1 cellular context compared by ENCODE assay signal in the genomic region with DNA sequence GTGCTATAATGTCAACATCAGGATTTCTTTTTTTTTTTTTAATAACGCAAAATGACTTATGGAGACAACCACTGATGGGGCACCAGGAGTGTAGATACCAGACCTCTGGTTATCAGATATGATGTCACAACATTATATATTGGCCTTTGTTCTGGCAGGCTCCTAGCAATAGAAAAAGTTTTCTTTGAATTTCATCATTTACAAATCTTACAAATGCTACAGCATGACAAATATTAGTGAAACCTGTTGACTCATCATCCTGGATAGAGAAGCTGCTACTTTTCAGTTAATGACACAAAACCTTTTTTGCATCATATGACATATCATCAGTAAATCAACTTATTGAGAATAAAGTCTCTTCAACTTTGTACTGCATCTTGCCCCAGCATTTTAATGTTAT.
TF ChIP-seq lines count a peak whose summit lies in the region.

No MANE protein-coding gene starts in this region.

TF ChIP-seq in K562, 482 proteins besides CTCF, POLR2A, EP300 and RAD21 (continued from another document and continues in another):
- TF ChIP-seq, protein P1, sequence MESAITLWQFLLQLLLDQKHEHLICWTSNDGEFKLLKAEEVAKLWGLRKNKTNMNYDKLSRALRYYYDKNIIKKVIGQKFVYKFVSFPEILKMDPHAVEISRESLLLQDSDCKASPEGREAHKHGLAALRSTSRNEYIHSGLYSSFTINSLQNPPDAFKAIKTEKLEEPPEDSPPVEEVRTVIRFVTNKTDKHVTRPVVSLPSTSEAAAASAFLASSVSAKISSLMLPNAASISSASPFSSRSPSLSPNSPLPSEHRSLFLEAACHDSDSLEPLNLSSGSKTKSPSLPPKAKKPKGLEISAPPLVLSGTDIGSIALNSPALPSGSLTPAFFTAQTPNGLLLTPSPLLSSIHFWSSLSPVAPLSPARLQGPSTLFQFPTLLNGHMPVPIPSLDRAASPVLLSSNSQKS (CRISPR knock-in tag; IDR thresholded peaks at IDR 0.05), result no peak
- TF ChIP-seq ZNF408 (CRISPR knock-in tag; IDR thresholded peaks at IDR 0.05; ENCODE audit: low read depth), result no peak
- TF ChIP-seq MEIS2 (IDR thresholded peaks at IDR 0.05; ENCODE audit: partially characterized antibody), result peak; percentile 65
- no peak for TF ChIP-seq MECOM (CRISPR knock-in tag; IDR thresholded peaks at IDR 0.05)
- no peak for TF ChIP-seq MYC (IDR thresholded peaks at IDR 0.05; ENCODE audit: low read depth, low read length)
- no peak for TF ChIP-seq MYC (CRISPR knock-in tag; IDR thresholded peaks at IDR 0.05; ENCODE audit: borderline replicate concordance, low read depth)
- no peak for TF ChIP-seq ZNF165 (CRISPR knock-in tag; IDR thresholded peaks at IDR 0.05; ENCODE audit: borderline replicate concordance)
- TF ChIP-seq SAFB2 (IDR thresholded peaks at IDR 0.05; ENCODE audit: borderline replicate concordance, low read depth, low read length, severe bottlenecking), result no peak
- TF ChIP-seq CBFB (CRISPR knock-in tag; IDR thresholded peaks at IDR 0.05), result no peak
- TF ChIP-seq, protein P2, sequence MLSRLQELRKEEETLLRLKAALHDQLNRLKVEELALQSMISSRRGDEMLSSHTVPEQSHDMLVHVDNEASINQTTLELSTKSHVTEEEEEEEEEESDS (CRISPR knock-in tag; IDR thresholded peaks at IDR 0.05), result no peak
- no peak for TF ChIP-seq ZNF121 (CRISPR knock-in tag; conservative IDR thresholded peaks at IDR 0.05)
- TF ChIP-seq, protein P3, sequence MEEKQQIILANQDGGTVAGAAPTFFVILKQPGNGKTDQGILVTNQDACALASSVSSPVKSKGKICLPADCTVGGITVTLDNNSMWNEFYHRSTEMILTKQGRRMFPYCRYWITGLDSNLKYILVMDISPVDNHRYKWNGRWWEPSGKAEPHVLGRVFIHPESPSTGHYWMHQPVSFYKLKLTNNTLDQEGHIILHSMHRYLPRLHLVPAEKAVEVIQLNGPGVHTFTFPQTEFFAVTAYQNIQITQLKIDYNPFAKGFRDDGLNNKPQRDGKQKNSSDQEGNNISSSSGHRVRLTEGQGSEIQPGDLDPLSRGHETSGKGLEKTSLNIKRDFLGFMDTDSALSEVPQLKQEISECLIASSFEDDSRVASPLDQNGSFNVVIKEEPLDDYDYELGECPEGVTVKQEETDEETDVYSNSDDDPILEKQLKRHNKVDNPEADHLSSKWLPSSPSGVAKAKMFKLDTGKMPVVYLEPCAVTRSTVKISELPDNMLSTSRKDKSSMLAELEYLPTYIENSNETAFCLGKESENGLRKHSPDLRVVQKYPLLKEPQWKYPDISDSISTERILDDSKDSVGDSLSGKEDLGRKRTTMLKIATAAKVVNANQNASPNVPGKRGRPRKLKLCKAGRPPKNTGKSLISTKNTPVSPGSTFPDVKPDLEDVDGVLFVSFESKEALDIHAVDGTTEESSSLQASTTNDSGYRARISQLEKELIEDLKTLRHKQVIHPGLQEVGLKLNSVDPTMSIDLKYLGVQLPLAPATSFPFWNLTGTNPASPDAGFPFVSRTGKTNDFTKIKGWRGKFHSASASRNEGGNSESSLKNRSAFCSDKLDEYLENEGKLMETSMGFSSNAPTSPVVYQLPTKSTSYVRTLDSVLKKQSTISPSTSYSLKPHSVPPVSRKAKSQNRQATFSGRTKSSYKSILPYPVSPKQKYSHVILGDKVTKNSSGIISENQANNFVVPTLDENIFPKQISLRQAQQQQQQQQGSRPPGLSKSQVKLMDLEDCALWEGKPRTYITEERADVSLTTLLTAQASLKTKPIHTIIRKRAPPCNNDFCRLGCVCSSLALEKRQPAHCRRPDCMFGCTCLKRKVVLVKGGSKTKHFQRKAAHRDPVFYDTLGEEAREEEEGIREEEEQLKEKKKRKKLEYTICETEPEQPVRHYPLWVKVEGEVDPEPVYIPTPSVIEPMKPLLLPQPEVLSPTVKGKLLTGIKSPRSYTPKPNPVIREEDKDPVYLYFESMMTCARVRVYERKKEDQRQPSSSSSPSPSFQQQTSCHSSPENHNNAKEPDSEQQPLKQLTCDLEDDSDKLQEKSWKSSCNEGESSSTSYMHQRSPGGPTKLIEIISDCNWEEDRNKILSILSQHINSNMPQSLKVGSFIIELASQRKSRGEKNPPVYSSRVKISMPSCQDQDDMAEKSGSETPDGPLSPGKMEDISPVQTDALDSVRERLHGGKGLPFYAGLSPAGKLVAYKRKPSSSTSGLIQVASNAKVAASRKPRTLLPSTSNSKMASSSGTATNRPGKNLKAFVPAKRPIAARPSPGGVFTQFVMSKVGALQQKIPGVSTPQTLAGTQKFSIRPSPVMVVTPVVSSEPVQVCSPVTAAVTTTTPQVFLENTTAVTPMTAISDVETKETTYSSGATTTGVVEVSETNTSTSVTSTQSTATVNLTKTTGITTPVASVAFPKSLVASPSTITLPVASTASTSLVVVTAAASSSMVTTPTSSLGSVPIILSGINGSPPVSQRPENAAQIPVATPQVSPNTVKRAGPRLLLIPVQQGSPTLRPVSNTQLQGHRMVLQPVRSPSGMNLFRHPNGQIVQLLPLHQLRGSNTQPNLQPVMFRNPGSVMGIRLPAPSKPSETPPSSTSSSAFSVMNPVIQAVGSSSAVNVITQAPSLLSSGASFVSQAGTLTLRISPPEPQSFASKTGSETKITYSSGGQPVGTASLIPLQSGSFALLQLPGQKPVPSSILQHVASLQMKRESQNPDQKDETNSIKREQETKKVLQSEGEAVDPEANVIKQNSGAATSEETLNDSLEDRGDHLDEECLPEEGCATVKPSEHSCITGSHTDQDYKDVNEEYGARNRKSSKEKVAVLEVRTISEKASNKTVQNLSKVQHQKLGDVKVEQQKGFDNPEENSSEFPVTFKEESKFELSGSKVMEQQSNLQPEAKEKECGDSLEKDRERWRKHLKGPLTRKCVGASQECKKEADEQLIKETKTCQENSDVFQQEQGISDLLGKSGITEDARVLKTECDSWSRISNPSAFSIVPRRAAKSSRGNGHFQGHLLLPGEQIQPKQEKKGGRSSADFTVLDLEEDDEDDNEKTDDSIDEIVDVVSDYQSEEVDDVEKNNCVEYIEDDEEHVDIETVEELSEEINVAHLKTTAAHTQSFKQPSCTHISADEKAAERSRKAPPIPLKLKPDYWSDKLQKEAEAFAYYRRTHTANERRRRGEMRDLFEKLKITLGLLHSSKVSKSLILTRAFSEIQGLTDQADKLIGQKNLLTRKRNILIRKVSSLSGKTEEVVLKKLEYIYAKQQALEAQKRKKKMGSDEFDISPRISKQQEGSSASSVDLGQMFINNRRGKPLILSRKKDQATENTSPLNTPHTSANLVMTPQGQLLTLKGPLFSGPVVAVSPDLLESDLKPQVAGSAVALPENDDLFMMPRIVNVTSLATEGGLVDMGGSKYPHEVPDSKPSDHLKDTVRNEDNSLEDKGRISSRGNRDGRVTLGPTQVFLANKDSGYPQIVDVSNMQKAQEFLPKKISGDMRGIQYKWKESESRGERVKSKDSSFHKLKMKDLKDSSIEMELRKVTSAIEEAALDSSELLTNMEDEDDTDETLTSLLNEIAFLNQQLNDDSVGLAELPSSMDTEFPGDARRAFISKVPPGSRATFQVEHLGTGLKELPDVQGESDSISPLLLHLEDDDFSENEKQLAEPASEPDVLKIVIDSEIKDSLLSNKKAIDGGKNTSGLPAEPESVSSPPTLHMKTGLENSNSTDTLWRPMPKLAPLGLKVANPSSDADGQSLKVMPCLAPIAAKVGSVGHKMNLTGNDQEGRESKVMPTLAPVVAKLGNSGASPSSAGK (IDR thresholded peaks at IDR 0.05), result no peak
- no peak for TF ChIP-seq NR1H2 (CRISPR knock-in tag; IDR thresholded peaks at IDR 0.05)
- no peak for TF ChIP-seq CREBBP (IDR thresholded peaks at IDR 0.05; ENCODE audit: low read depth, low read length)
- no peak for TF ChIP-seq ETS2 (tag; IDR thresholded peaks at IDR 0.05; ENCODE audit: borderline replicate concordance, poor library complexity, severe bottlenecking)
- peak; percentile 26; the same call in 1 of the 2 replicates for TF ChIP-seq ZNF316 (IDR thresholded peaks at IDR 0.05)
- TF ChIP-seq, protein P4, sequence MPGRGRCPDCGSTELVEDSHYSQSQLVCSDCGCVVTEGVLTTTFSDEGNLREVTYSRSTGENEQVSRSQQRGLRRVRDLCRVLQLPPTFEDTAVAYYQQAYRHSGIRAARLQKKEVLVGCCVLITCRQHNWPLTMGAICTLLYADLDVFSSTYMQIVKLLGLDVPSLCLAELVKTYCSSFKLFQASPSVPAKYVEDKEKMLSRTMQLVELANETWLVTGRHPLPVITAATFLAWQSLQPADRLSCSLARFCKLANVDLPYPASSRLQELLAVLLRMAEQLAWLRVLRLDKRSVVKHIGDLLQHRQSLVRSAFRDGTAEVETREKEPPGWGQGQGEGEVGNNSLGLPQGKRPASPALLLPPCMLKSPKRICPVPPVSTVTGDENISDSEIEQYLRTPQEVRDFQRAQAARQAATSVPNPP (IDR thresholded peaks at IDR 0.05; ENCODE audit: borderline replicate concordance, insufficient read depth, insufficient read length), result no peak
- TF ChIP-seq RBBP5 (IDR thresholded peaks at IDR 0.05; ENCODE audit: borderline replicate concordance, insufficient read depth, low read length, poor library complexity, severe bottlenecking), result no peak
- TF ChIP-seq, protein P5, sequence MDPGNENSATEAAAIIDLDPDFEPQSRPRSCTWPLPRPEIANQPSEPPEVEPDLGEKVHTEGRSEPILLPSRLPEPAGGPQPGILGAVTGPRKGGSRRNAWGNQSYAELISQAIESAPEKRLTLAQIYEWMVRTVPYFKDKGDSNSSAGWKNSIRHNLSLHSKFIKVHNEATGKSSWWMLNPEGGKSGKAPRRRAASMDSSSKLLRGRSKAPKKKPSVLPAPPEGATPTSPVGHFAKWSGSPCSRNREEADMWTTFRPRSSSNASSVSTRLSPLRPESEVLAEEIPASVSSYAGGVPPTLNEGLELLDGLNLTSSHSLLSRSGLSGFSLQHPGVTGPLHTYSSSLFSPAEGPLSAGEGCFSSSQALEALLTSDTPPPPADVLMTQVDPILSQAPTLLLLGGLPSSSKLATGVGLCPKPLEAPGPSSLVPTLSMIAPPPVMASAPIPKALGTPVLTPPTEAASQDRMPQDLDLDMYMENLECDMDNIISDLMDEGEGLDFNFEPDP (CRISPR knock-in tag; IDR thresholded peaks at IDR 0.05), result no peak
- no peak for TF ChIP-seq SMC3 (conservative IDR thresholded peaks at IDR 0.05; ENCODE audit: insufficient read depth, low read depth, low read length)
- TF ChIP-seq ZNF24 (IDR thresholded peaks at IDR 0.05), result no peak
- no peak for TF ChIP-seq MTA3 (IDR thresholded peaks at IDR 0.05; ENCODE audit: borderline replicate concordance)
- TF ChIP-seq, protein P6, sequence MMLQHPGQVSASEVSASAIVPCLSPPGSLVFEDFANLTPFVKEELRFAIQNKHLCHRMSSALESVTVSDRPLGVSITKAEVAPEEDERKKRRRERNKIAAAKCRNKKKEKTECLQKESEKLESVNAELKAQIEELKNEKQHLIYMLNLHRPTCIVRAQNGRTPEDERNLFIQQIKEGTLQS (IDR thresholded peaks at IDR 0.05), result peak; percentile 85
- TF ChIP-seq, protein P6 (CRISPR knock-in tag; conservative IDR thresholded peaks at IDR 0.05), result no peak
- TF ChIP-seq ILF3 (IDR thresholded peaks at IDR 0.05; ENCODE audit: borderline replicate concordance), result no peak
- no peak for TF ChIP-seq ZNF263 (CRISPR knock-in tag; IDR thresholded peaks at IDR 0.05; ENCODE audit: borderline replicate concordance)
- TF ChIP-seq ZNF347 (CRISPR knock-in tag; IDR thresholded peaks at IDR 0.05; ENCODE audit: low read depth), result no peak
- TF ChIP-seq LARP7 (IDR thresholded peaks at IDR 0.05), result no peak
- TF ChIP-seq ZSCAN29 (IDR thresholded peaks at IDR 0.05), result no peak
- TF ChIP-seq, protein P7, sequence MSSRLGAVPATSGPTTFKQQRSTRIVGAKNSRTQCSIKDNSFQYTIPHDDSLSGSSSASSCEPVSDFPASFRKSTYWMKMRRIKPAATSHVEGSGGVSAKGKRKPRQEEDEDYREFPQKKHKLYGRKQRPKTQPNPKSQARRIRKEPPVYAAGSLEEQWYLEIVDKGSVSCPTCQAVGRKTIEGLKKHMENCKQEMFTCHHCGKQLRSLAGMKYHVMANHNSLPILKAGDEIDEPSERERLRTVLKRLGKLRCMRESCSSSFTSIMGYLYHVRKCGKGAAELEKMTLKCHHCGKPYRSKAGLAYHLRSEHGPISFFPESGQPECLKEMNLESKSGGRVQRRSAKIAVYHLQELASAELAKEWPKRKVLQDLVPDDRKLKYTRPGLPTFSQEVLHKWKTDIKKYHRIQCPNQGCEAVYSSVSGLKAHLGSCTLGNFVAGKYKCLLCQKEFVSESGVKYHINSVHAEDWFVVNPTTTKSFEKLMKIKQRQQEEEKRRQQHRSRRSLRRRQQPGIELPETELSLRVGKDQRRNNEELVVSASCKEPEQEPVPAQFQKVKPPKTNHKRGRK (tag; IDR thresholded peaks at IDR 0.05), result no peak
- no peak for TF ChIP-seq MAFF (IDR thresholded peaks at IDR 0.05; ENCODE audit: low read length)
- TF ChIP-seq ZZZ3 (IDR thresholded peaks at IDR 0.05), result no peak
- TF ChIP-seq E2F3 (CRISPR knock-in tag; IDR thresholded peaks at IDR 0.05), result no peak
- no peak for TF ChIP-seq RBM17 (IDR thresholded peaks at IDR 0.05; ENCODE audit: borderline replicate concordance, low read depth, low read length)
- no peak for TF ChIP-seq SRSF1 (IDR thresholded peaks at IDR 0.05; ENCODE audit: low read depth, low read length)
- TF ChIP-seq, protein P8, sequence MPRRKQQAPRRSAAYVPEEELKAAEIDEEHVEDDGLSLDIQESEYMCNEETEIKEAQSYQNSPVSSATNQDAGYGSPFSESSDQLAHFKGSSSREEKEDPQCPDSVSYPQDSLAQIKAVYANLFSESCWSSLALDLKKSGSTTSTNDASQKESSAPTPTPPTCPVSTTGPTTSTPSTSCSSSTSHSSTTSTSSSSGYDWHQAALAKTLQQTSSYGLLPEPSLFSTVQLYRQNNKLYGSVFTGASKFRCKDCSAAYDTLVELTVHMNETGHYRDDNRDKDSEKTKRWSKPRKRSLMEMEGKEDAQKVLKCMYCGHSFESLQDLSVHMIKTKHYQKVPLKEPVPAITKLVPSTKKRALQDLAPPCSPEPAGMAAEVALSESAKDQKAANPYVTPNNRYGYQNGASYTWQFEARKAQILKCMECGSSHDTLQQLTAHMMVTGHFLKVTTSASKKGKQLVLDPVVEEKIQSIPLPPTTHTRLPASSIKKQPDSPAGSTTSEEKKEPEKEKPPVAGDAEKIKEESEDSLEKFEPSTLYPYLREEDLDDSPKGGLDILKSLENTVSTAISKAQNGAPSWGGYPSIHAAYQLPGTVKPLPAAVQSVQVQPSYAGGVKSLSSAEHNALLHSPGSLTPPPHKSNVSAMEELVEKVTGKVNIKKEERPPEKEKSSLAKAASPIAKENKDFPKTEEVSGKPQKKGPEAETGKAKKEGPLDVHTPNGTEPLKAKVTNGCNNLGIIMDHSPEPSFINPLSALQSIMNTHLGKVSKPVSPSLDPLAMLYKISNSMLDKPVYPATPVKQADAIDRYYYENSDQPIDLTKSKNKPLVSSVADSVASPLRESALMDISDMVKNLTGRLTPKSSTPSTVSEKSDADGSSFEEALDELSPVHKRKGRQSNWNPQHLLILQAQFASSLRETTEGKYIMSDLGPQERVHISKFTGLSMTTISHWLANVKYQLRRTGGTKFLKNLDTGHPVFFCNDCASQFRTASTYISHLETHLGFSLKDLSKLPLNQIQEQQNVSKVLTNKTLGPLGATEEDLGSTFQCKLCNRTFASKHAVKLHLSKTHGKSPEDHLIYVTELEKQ (CRISPR knock-in tag; IDR thresholded peaks at IDR 0.05), result no peak
- TF ChIP-seq, protein P9, sequence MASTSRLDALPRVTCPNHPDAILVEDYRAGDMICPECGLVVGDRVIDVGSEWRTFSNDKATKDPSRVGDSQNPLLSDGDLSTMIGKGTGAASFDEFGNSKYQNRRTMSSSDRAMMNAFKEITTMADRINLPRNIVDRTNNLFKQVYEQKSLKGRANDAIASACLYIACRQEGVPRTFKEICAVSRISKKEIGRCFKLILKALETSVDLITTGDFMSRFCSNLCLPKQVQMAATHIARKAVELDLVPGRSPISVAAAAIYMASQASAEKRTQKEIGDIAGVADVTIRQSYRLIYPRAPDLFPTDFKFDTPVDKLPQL (IDR thresholded peaks at IDR 0.05; ENCODE audit: extremely low read depth, insufficient read length), result no peak
